ENCODE assay signal across 8 cellular contexts in genomic region chr6:31558631-31559500, GRCh38. TPM values are rescaled to one million over a fixed set of nuclear protein-coding genes. Genes with fewer than 3 reads are reported as not detected.
A peak's percentile ranks its signal among the peaks of the same experiment; 100 is the strongest.
DNase-seq lines count a peak whose midpoint lies in the region; ATAC-seq and TF ChIP-seq lines count a peak whose summit lies in the region.

No MANE protein-coding gene starts in this region.

- no peaks in the 10 kb centered on the region for H3K27me3 Mint-ChIP-seq in activated T-cell treated with anti-CD3 and anti-CD28 coated beads, Interleukin-2, amount 50 U/mL, for 4 hours (ENCODE audit: low read depth)

- DNase-seq in CMK (ENCODE audit: low read depth) (peak; percentile 93), MV-4-11 (lab: John Stamatoyannopoulos, UW) (peak; percentile 99), heart right ventricle (no peak), DMS153 treated with DMSO at 0.1 percent for 48 hours (lab: John Stamatoyannopoulos, UW; ENCODE audit: unreplicated experiment) (no peak)
- DNase-seq in activated T-cell treated with anti-CD3 and anti-CD28 coated beads, Interleukin-2, amount 50 U/mL, for 4 hours = peak; percentile 66
- DNase-seq in stimulated activated CD4-positive, alpha-beta T cell treated with anti-CD3 and anti-CD28 coated beads, Interleukin-1b, Interleukin-23, amount 100 ng/mL, for 4 hours (ENCODE audit: low read depth in 2 of 2) = peak; percentile 62 to 64

- H3K9me3 Mint-ChIP-seq in activated T-cell treated with anti-CD3 and anti-CD28 coated beads, Interleukin-2, amount 50 U/mL, for 4 hours = no peaks in the 10 kb centered on the region

- intact Hi-C loops in heart right ventricle (cut with DNase I) = no loop called here

- H3K36me3 ChIP-seq in heart right ventricle = peaks cover 5 to 57% (median 15%) of the 10 kb centered on the region in 9 donors

- H3K27ac ChIP-seq in heart right ventricle = peak overlapping the region; percentile 27 to 91 (median 80)

- 64 to 68% methylated on average over 14 of the region's 14 CpGs for WGBS in heart right ventricle, 2 donors

- peak; percentile 72 to 76 for ATAC-seq in activated T-cell treated with anti-CD3 and anti-CD28 coated beads, Interleukin-2, amount 50 U/mL, for 4 hours
- ATAC-seq in heart right ventricle (peak; percentile 23 to 59 (median 54)), GM21529 (IDR thresholded peaks at IDR 0.05; ENCODE audit: unreplicated experiment) (no peak), GM19023 (IDR thresholded peaks at IDR 0.05; ENCODE audit: unreplicated experiment) (no peak)

- peak overlapping the region; percentile 67 for H3K4me3 Mint-ChIP-seq in activated T-cell treated with anti-CD3 and anti-CD28 coated beads, Interleukin-2, amount 50 U/mL, for 4 hours

- peaks cover 30% of the 10 kb centered on the region for H3K36me3 Mint-ChIP-seq in activated T-cell treated with anti-CD3 and anti-CD28 coated beads, Interleukin-2, amount 50 U/mL, for 4 hours (ENCODE audit: insufficient read depth)

- TF ChIP-seq CTCF in heart right ventricle (IDR thresholded peaks at IDR 0.05) = no peak

- peak overlapping the region in 2 of 10 donors; percentile 12 to 33 for H3K4me3 ChIP-seq in heart right ventricle

- peaks cover 20 to 81% (median 40%) of the 10 kb centered on the region in 9 donors for H3K4me1 ChIP-seq in heart right ventricle

- peaks cover 79% of the 10 kb centered on the region for H3K4me1 Mint-ChIP-seq in activated T-cell treated with anti-CD3 and anti-CD28 coated beads, Interleukin-2, amount 50 U/mL, for 4 hours (ENCODE audit: low read depth)

- H3K27me3 ChIP-seq in heart right ventricle = no peaks in the 10 kb centered on the region

- no peaks in the 10 kb centered on the region for H3K9me3 ChIP-seq in heart right ventricle

RNA-seq across cellular contexts. Expression of gene NFKBIL1, which starts 11.5 kb away (rescaled TPM):
- total RNA-seq in activated T-cell treated with anti-CD3 and anti-CD28 coated beads, Interleukin-2, amount 50 U/mL, for 4 hours = 10 to 100 TPM in 2 of 3 donors, 1 to 10 TPM in 1; 9.3 to 12.8 (median 12.7) TPM
- total RNA-seq in heart right ventricle = 10 to 100 TPM in 9 of 10 donors, 1 to 10 TPM in 1; 9.7 to 15.8 (median 11.7) TPM
- polyA plus RNA-seq in heart right ventricle = 10 to 100 TPM; 18.5 to 22.2 TPM

RNA-seq across cellular contexts. Expression of gene ATP6V1G2, which starts 12.5 kb away (rescaled TPM):
- under 1 TPM; 0.38 to 0.84 (median 0.58) TPM for total RNA-seq in activated T-cell treated with anti-CD3 and anti-CD28 coated beads, Interleukin-2, amount 50 U/mL, for 4 hours
- total RNA-seq in heart right ventricle = 1 to 10 TPM in 9 of 10 donors, under 1 TPM in 1; 0.97 to 2.2 (median 2.0) TPM
- polyA plus RNA-seq in heart right ventricle = 1 to 10 TPM in 1 of 2 donors, under 1 TPM in 1; 0.88 to 2.5 TPM

RNA-seq across cellular contexts. Expression of gene LTA, which starts 13.2 kb away (rescaled TPM):
- total RNA-seq in activated T-cell treated with anti-CD3 and anti-CD28 coated beads, Interleukin-2, amount 50 U/mL, for 4 hours = 1,000 to 10,000 TPM; 1,238 to 1,641 (median 1,296) TPM
- under 1 TPM in 2 of 10 donors, not detected in 8; 0.15 to 0.86 TPM for total RNA-seq in heart right ventricle
- polyA plus RNA-seq in heart right ventricle = under 1 TPM; 0.06 to 0.44 TPM

RNA-seq across cellular contexts. Expression of gene TNF, which starts 16.5 kb away (rescaled TPM):
- total RNA-seq in activated T-cell treated with anti-CD3 and anti-CD28 coated beads, Interleukin-2, amount 50 U/mL, for 4 hours = 100 to 1,000 TPM; 485 to 701 (median 587) TPM
- total RNA-seq in heart right ventricle = 1 to 10 TPM in 2 of 10 donors, under 1 TPM in 7, not detected in 1; 0.33 to 3.0 (median 0.61) TPM
- under 1 TPM; 0.16 to 0.51 TPM for polyA plus RNA-seq in heart right ventricle

RNA-seq across cellular contexts. Expression of gene DDX39B, which starts 17.1 kb away (rescaled TPM):
- total RNA-seq in activated T-cell treated with anti-CD3 and anti-CD28 coated beads, Interleukin-2, amount 50 U/mL, for 4 hours = 100 to 1,000 TPM; 644 to 667 (median 666) TPM
- 100 to 1,000 TPM; 154 to 193 (median 172) TPM for total RNA-seq in heart right ventricle
- polyA plus RNA-seq in heart right ventricle = 100 to 1,000 TPM; 160 to 422 TPM

Comparison
In these comparisons a context has a peak if more than half of its experiments do, and no peak if none do; other contexts are left out.
1. DNase-seq: peak in CMK (single experiment), MV-4-11 (single experiment), activated T-cell treated with anti-CD3 and anti-CD28 coated beads, Interleukin-2, amount 50 U/mL, for 4 hours (single experiment) and stimulated activated CD4-positive, alpha-beta T cell treated with anti-CD3 and anti-CD28 coated beads, Interleukin-1b, Interleukin-23, amount 100 ng/mL, for 4 hours (2 of 2); none in heart right ventricle (0 of 2) and DMS153 treated with DMSO at 0.1 percent for 48 hours (single experiment).
2. ATAC-seq: peak in activated T-cell treated with anti-CD3 and anti-CD28 coated beads, Interleukin-2, amount 50 U/mL, for 4 hours (2 of 2) and heart right ventricle (8 of 8); none in GM21529 (single experiment) and GM19023 (single experiment).
3. RNA of gene LTA, which starts 13.2 kb away (total RNA-seq): 1,238 to 1,641 TPM in activated T-cell treated with anti-CD3 and anti-CD28 coated beads, Interleukin-2, amount 50 U/mL, for 4 hours; 0.15 to 0.86 TPM in heart right ventricle; every median in the first group is over 100 times any median in the second.